ENCODE assay signal across 10 cellular contexts in the genomic region with DNA sequence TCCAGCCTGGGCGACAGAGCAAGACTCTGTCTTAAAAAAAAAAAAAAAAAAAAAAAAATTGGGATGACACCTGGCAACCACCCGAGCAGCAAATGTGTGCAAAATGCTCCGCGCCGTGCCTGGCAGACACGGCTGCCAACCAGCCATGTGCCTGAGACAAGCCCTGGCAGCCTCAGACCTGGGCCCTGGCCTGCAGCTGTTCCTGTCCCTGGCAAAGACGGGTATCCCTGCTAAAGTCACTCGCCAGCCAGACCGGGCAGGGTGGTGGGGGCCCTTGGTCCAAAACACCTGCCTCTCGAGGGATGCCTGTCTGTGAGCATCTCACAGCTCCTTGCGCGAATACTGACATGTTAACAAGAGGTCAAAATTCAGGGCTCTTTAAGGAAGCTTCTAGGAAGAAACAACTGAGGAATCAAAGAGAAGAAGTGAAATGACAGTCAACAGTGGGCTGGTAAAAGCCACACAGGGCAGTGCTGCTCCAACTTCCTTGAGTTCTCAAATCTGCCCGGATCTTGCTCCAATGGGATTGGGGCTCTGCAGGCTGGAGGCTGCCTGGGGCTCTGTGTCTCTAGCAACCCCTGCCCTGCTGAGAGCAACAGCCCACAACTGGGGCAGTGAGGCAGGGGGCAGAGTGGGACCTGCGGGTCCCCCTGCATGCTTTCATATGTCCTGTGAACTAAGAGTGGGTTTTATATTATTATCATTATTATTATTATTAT. TPM values are rescaled to one million over a fixed set of nuclear protein-coding genes. Genes with fewer than 3 reads are reported as not detected.
DNase-seq lines count a peak whose midpoint lies in the region; ATAC-seq and TF ChIP-seq lines count a peak whose summit lies in the region.
"Had no signal": no experiment of that assay in that cellular context is flagged by ENCODE, and none has a peak within 500 bp of the region (broad histone marks: within the 10 kb centered on the region; RNA-seq: fewer than 3 reads in every experiment).

No MANE protein-coding gene starts in this region.

- in situ Hi-C loops in HAP-1 (cut with MboI; ENCODE audit: low sequenced_read_pairs): loop anchor here (10.0 to 25.0 kb wide), 2 partner anchors 272 to 409 kb away; no protein-coding TSS in a partner anchor

- TF ChIP-seq CTCF in coronary artery (IDR thresholded peaks at IDR 0.05) (no peak), vagina (IDR thresholded peaks at IDR 0.05) (no peak), MCF 10A (IDR thresholded peaks at IDR 0.05; ENCODE audit: unreplicated experiment) (no peak)

- H3K36me3 Mint-ChIP-seq in activated naive CD8-positive, alpha-beta T cell treated with anti-CD3 and anti-CD28 coated beads, Interleukin-2, amount 10 ng/mL, durations not matched to agents 7 days and 5 days: peaks cover 12% of the 10 kb centered on the region
- peaks cover 12% of the 10 kb centered on the region for H3K36me3 Mint-ChIP-seq in activated naive CD8-positive, alpha-beta T cell treated with anti-CD3 and anti-CD28 coated beads for 36 hours
- H3K36me3 Mint-ChIP-seq in MCF 10A (ENCODE audit: insufficient read depth, unreplicated experiment): no peaks in the 10 kb centered on the region

- peak overlapping the region; percentile 30 for H3K4me3 Mint-ChIP-seq in activated naive CD8-positive, alpha-beta T cell treated with anti-CD3 and anti-CD28 coated beads, Interleukin-2, amount 10 ng/mL, durations not matched to agents 7 days and 5 days
- H3K4me3 Mint-ChIP-seq in activated naive CD8-positive, alpha-beta T cell treated with anti-CD3 and anti-CD28 coated beads for 36 hours: no peak overlapping the region
- no peak overlapping the region for H3K4me3 Mint-ChIP-seq in MCF 10A (ENCODE audit: unreplicated experiment)

- H3K9ac ChIP-seq in mucosa of rectum (ENCODE audit: low read depth in 1 of 2, low read length in 2 of 2): no peak overlapping the region

- H3K27ac Mint-ChIP-seq in activated naive CD8-positive, alpha-beta T cell treated with anti-CD3 and anti-CD28 coated beads, Interleukin-2, amount 10 ng/mL, durations not matched to agents 7 days and 5 days: no peak overlapping the region
- no peak overlapping the region for H3K27ac Mint-ChIP-seq in activated naive CD8-positive, alpha-beta T cell treated with anti-CD3 and anti-CD28 coated beads for 36 hours
- H3K27ac Mint-ChIP-seq in MCF 10A (ENCODE audit: low read depth, unreplicated experiment): no peak overlapping the region

- intact Hi-C loops in vagina (cut with DNase I) (loop anchor here (10.0 kb wide), 1 partner anchor 292 kb away; no protein-coding TSS in a partner anchor), MCF 10A (cut with micrococcal nuclease) (loop anchor here (10.0 kb wide), 1 partner anchor 402 kb away; no protein-coding TSS in a partner anchor)

- no peak for ATAC-seq in activated naive CD8-positive, alpha-beta T cell treated with anti-CD3 and anti-CD28 coated beads, Interleukin-2, amount 10 ng/mL, durations not matched to agents 7 days and 5 days (ENCODE audit: low read depth)
- ATAC-seq in HG02981 (IDR thresholded peaks at IDR 0.05; ENCODE audit: unreplicated experiment): no peak

- peaks cover 15 to 37% of the 10 kb centered on the region in 2 donors for H3K4me1 ChIP-seq in mucosa of rectum (ENCODE audit: control insufficient read depth in 2 of 2, insufficient read depth in 2 of 2, low read length in 2 of 2)
- H3K4me1 ChIP-seq in vagina: peaks cover 45% of the 10 kb centered on the region
- peaks cover 3% of the 10 kb centered on the region for H3K4me1 ChIP-seq in HAP-1

- BruUV-seq in MCF 10A (replicated peaks; lab: Mats Ljungman, UMichigan): no TSS peak

- no peak for TF ChIP-seq POLR2A in vagina (IDR thresholded peaks at IDR 0.05)

- peaks cover 25% of the 10 kb centered on the region for H3K4me1 Mint-ChIP-seq in activated naive CD8-positive, alpha-beta T cell treated with anti-CD3 and anti-CD28 coated beads, Interleukin-2, amount 10 ng/mL, durations not matched to agents 7 days and 5 days
- H3K4me1 Mint-ChIP-seq in activated naive CD8-positive, alpha-beta T cell treated with anti-CD3 and anti-CD28 coated beads for 36 hours: peaks cover 32% of the 10 kb centered on the region
- peaks cover 28% of the 10 kb centered on the region for H3K4me1 Mint-ChIP-seq in MCF 10A (ENCODE audit: insufficient read depth, unreplicated experiment)

- CTCF ChIA-PET in MCF 10A (lab: Yijun Ruan, JAX): interaction anchor here (0.5 to 4.9 kb wide), 20 partner anchors 10 to 1418 kb away, joined by 3 to 87 read pairs (median 4); a partner anchor contains a TSS

- H3K27me3 ChIP-seq in mucosa of rectum (ENCODE audit: control insufficient read depth in 2 of 2, insufficient read depth in 2 of 2, low read length in 2 of 2) (no peaks in the 10 kb centered on the region), vagina (no peaks in the 10 kb centered on the region), HAP-1 (ENCODE audit: low read depth) (no peaks in the 10 kb centered on the region)
- H3K27me3 ChIP-seq: SJSA1 had no signal

- H3K9me3 ChIP-seq in mucosa of rectum (ENCODE audit: control insufficient read depth in 2 of 2, low read length in 2 of 2) (no peaks in the 10 kb centered on the region), vagina (no peaks in the 10 kb centered on the region), HAP-1 (no peaks in the 10 kb centered on the region)
- H3K9me3 ChIP-seq: SJSA1, thoracic aorta had no signal

- H3K9me3 Mint-ChIP-seq in activated naive CD8-positive, alpha-beta T cell treated with anti-CD3 and anti-CD28 coated beads, Interleukin-2, amount 10 ng/mL, durations not matched to agents 7 days and 5 days: no peaks in the 10 kb centered on the region
- H3K9me3 Mint-ChIP-seq in activated naive CD8-positive, alpha-beta T cell treated with anti-CD3 and anti-CD28 coated beads for 36 hours: no peaks in the 10 kb centered on the region
- no peaks in the 10 kb centered on the region for H3K9me3 Mint-ChIP-seq in MCF 10A (ENCODE audit: unreplicated experiment)

- H3K4me3 ChIP-seq in coronary artery: no peak overlapping the region
- H3K4me3 ChIP-seq in mucosa of rectum (ENCODE audit: low read length in 2 of 2): no peak overlapping the region
- H3K4me3 ChIP-seq in vagina: no peak overlapping the region
- no peak overlapping the region for H3K4me3 ChIP-seq in HAP-1

- no peak for DNase-seq in activated naive CD8-positive, alpha-beta T cell treated with anti-CD3 and anti-CD28 coated beads, Interleukin-2, amount 10 ng/mL, durations not matched to agents 7 days and 5 days
- no peak for DNase-seq in activated naive CD8-positive, alpha-beta T cell treated with anti-CD3 and anti-CD28 coated beads for 36 hours
- DNase-seq in coronary artery (ENCODE audit: low spot score) (peak; percentile 70), vagina (ENCODE audit: extremely low spot score in 2 of 2) (no peak), HAP-1 (ENCODE audit: low spot score in 2 of 2) (no peak), MCF 10A (ENCODE audit: unreplicated experiment) (no peak)

- no peaks in the 10 kb centered on the region for H3K36me3 ChIP-seq in mucosa of rectum (ENCODE audit: control insufficient read depth in 2 of 2, insufficient read depth in 2 of 2, low read length in 2 of 2)
- H3K36me3 ChIP-seq in vagina: no peaks in the 10 kb centered on the region
- no peaks in the 10 kb centered on the region for H3K36me3 ChIP-seq in HAP-1 (replicated peaks)
- H3K36me3 ChIP-seq: thoracic aorta had no signal

- POLR2A ChIA-PET in activated naive CD8-positive, alpha-beta T cell treated with anti-CD3 and anti-CD28 coated beads, Interleukin-2, amount 10 ng/mL, durations not matched to agents 7 days and 5 days (lab: Charles Lee): no interaction called here
- POLR2A ChIA-PET in MCF 10A (lab: Yijun Ruan, JAX): interaction anchor here (1.1 to 2.0 kb wide), 3 partner anchors 42 to 269 kb away, joined by 3 to 6 read pairs (median 4); no protein-coding TSS in a partner anchor

- H3K27ac ChIP-seq in coronary artery (no peak overlapping the region), mucosa of rectum (ENCODE audit: low read depth in 2 of 2, low read length in 2 of 2) (peak overlapping the region; percentile 48 to 54), vagina (peak overlapping the region; percentile 5)
- H3K27ac ChIP-seq: SJSA1, thoracic aorta had no signal

- no peaks in the 10 kb centered on the region for H3K27me3 Mint-ChIP-seq in activated naive CD8-positive, alpha-beta T cell treated with anti-CD3 and anti-CD28 coated beads, Interleukin-2, amount 10 ng/mL, durations not matched to agents 7 days and 5 days
- H3K27me3 Mint-ChIP-seq in activated naive CD8-positive, alpha-beta T cell treated with anti-CD3 and anti-CD28 coated beads for 36 hours: no peaks in the 10 kb centered on the region
- no peaks in the 10 kb centered on the region for H3K27me3 Mint-ChIP-seq in MCF 10A (ENCODE audit: insufficient read depth, unreplicated experiment)

RNA-seq across cellular contexts. Expression of a gene that starts 53.4 kb away (rescaled TPM):
- total RNA-seq in activated naive CD8-positive, alpha-beta T cell treated with anti-CD3 and anti-CD28 coated beads, Interleukin-2, amount 10 ng/mL, durations not matched to agents 7 days and 5 days: 10 to 100 TPM; 65.3 to 71.7 TPM
- 100 to 1,000 TPM in 1 of 2 experiments, 10 to 100 TPM in 1; 97.8 to 101 TPM for total RNA-seq in activated naive CD8-positive, alpha-beta T cell treated with anti-CD3 and anti-CD28 coated beads for 36 hours
- total RNA-seq in vagina (10.8 TPM), MCF 10A (2022) (0.65 and 0.83 TPM in 2 replicates)

RNA-seq across cellular contexts. Expression of a gene that starts 58.7 kb away (rescaled TPM):
- total RNA-seq in activated naive CD8-positive, alpha-beta T cell treated with anti-CD3 and anti-CD28 coated beads, Interleukin-2, amount 10 ng/mL, durations not matched to agents 7 days and 5 days: 100 to 1,000 TPM in 1 of 2 experiments, 10 to 100 TPM in 1; 99.9 to 102 TPM
- 10 to 100 TPM; 70.9 to 74.2 TPM for total RNA-seq in activated naive CD8-positive, alpha-beta T cell treated with anti-CD3 and anti-CD28 coated beads for 36 hours
- total RNA-seq in vagina (65.8 TPM), MCF 10A (2022) (122 and 156 TPM in 2 replicates)

Comparison
In these comparisons a context has a peak if more than half of its experiments do, and no peak if none do; other contexts are left out.
1. H3K27ac ChIP-seq: peak in mucosa of rectum (2 of 2) and vagina (single experiment); none in coronary artery (0 of 2).